10 cellular contexts compared by ENCODE assay signal in the genomic region with DNA sequence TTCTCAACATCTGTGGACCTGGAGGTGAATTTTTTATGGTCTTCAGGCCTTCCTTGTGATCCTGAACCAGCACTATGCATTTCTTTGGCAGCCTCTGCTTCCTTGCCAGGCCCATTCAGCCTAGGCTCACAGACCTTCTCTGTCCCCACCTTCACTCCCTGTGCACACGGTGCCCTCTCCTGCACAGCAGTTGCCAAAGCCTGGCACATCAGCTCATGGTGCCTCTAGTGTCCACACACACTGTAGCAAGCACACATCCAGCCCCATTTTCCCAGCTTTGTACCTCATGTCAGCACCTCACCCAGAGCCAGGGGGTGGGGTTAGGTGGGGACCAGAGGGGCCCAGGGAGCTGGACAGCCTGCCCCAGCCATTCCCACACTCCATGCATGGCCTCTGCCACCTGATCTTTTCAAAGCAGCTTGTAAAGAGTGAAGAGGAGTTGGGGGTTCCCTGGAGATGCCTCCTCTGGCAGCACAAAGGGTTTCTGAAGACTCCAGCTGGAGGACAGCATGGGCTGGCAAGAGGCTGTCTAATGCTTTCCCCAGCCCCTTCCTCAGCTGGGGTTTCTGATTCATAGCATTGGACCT. TPM values are rescaled to one million over a fixed set of nuclear protein-coding genes. Genes with fewer than 3 reads are reported as not detected.
DNase-seq lines count a peak whose midpoint lies in the region; ATAC-seq and TF ChIP-seq lines count a peak whose summit lies in the region.
"Had no signal": no experiment of that assay in that cellular context is flagged by ENCODE, and none has a peak within 500 bp of the region (broad histone marks: within the 10 kb centered on the region; RNA-seq: fewer than 3 reads in every experiment).

No MANE protein-coding gene starts in this region.

- no peaks in the 10 kb centered on the region for H3K27me3 ChIP-seq in BLaER1 treated with 17β-estradiol and CSF1 and Interleukin-3, amounts not matched to agents 10 nM and 100 nM
- H3K27me3 ChIP-seq in body of pancreas, result no peaks in the 10 kb centered on the region

- H3K36me3 ChIP-seq in BLaER1 treated with 17β-estradiol and CSF1 and Interleukin-3, amounts not matched to agents 10 nM and 100 nM, result no peaks in the 10 kb centered on the region
- no peaks in the 10 kb centered on the region for H3K36me3 ChIP-seq in body of pancreas (replicated peaks in 1 of 2; ENCODE audit: insufficient read depth in 1 of 2, low read depth in 2 of 2)

- no peak for TF ChIP-seq POLR2A in body of pancreas (IDR thresholded peaks at IDR 0.05)

- H3K4me3 ChIP-seq in BLaER1 treated with 17β-estradiol and CSF1 and Interleukin-3, amounts not matched to agents 10 nM and 100 nM, result no peak overlapping the region
- H3K4me3 ChIP-seq in HFF-Myc (replicated peaks; ENCODE audit: low read depth, low read length) (no peak overlapping the region), body of pancreas (no peak overlapping the region)
- H3K4me3 ChIP-seq: SK-N-MC had no signal

- WGBS in body of pancreas, 2 donors, result 0 to 41% methylated on average over 1 of the region's 1 CpG

- H3K27ac ChIP-seq in BLaER1 treated with 17β-estradiol and CSF1 and Interleukin-3, amounts not matched to agents 10 nM and 100 nM, result no peak overlapping the region
- H3K27ac ChIP-seq in body of pancreas, result no peak overlapping the region
- H3K27ac ChIP-seq: SK-N-MC had no signal

- H3K4me1 ChIP-seq in BLaER1 treated with 17β-estradiol and CSF1 and Interleukin-3, amounts not matched to agents 10 nM and 100 nM, result peaks cover 5 to 55% (median 47%) of the 10 kb centered on the region in 10 experiments; a peak in 17 of 20 replicates
- H3K4me1 ChIP-seq in body of pancreas, result no peaks in the 10 kb centered on the region

- no peaks in the 10 kb centered on the region for H4K20me1 ChIP-seq in BLaER1 treated with 17β-estradiol and CSF1 and Interleukin-3, amounts not matched to agents 10 nM and 100 nM

- ATAC-seq in body of pancreas (peak; percentile 40), left lobe of liver (peak; percentile 82), HG03571 (IDR thresholded peaks at IDR 0.05; ENCODE audit: unreplicated experiment) (no peak)
- ATAC-seq in activated CD4-positive, CD25-positive, alpha-beta regulatory T cell treated with anti-CD3 and anti-CD28 coated beads, Interleukin-2, amount 50 U/mL, for 24 hours, result no peak

- H3K9ac ChIP-seq in BLaER1 treated with 17β-estradiol and CSF1 and Interleukin-3, amounts not matched to agents 10 nM and 100 nM, result peak overlapping the region in 1 of 11 experiments; percentile 21; a peak in 1 of 22 replicates

- no peak for DNase-seq in HFF-Myc (ENCODE audit: extremely low read depth, low read depth)
- DNase-seq in body of pancreas, result peak in 3 of 4 donors; percentile 44 to 61 (median 44)
- DNase-seq in left lobe of liver (ENCODE audit: low spot score), result no peak
- no peak for DNase-seq in SW480 (ENCODE audit: low spot score)
- no peak for DNase-seq in iPS-NIHi7 (ENCODE audit: extremely low spot score)

- peaks cover 0 to 12% (median 10%) of the 10 kb centered on the region in 11 experiments; a peak in 10 of 22 replicates for H3K9me3 ChIP-seq in BLaER1 treated with 17β-estradiol and CSF1 and Interleukin-3, amounts not matched to agents 10 nM and 100 nM (replicated peaks in 1 of 11)
- no peaks in the 10 kb centered on the region for H3K9me3 ChIP-seq in body of pancreas

- TF ChIP-seq CTCF in HFF-Myc (IDR thresholded peaks at IDR 0.05; ENCODE audit: low read depth, low read length, missing control alignments), result peak; percentile 77
- peak in 5 of 7 experiments; percentile 30 to 70 (median 41) for TF ChIP-seq CTCF in body of pancreas (IDR thresholded peaks at IDR 0.05)

- intact Hi-C loops in body of pancreas (cut with DNase I), result no loop called here

- H3K4me2 ChIP-seq in BLaER1 treated with 17β-estradiol and CSF1 and Interleukin-3, amounts not matched to agents 10 nM and 100 nM, result peak overlapping the region in 9 of 11 experiments; percentile 0 to 83 (median 54); a peak in 14 of 22 replicates

RNA-seq across cellular contexts. Expression of a gene that starts 57.9 kb away (rescaled TPM):
- total RNA-seq in body of pancreas, result 10 to 100 TPM in 1 of 2 donors, 1 to 10 TPM in 1; 4.7 to 10.2 TPM
- total RNA-seq in left lobe of liver, result not detected
- total RNA-seq: activated T-helper 2 cell treated with anti-CD3 and anti-CD28 coated beads, Interferon-gamma antibody, Interleukin-2, Interleukin-4, amounts not matched to agents 10 μg/mL and 5 μg/mL and 100 μg/mL, durations not matched to agents 14 hours and 24 hours and 36 hours had no signal

Comparison
In these comparisons a context has a peak if more than half of its experiments do, and no peak if none do; other contexts are left out.
1. DNase-seq: peak in body of pancreas (3 of 4); none in HFF-Myc (single experiment), left lobe of liver (single experiment), SW480 (single experiment) and iPS-NIHi7 (single experiment).
2. ATAC-seq: peak in body of pancreas (single experiment) and left lobe of liver (single experiment); none in activated CD4-positive, CD25-positive, alpha-beta regulatory T cell treated with anti-CD3 and anti-CD28 coated beads, Interleukin-2, amount 50 U/mL, for 24 hours (0 of 2) and HG03571 (single experiment).